26 cellular contexts compared by ENCODE assay signal in the genomic region with DNA sequence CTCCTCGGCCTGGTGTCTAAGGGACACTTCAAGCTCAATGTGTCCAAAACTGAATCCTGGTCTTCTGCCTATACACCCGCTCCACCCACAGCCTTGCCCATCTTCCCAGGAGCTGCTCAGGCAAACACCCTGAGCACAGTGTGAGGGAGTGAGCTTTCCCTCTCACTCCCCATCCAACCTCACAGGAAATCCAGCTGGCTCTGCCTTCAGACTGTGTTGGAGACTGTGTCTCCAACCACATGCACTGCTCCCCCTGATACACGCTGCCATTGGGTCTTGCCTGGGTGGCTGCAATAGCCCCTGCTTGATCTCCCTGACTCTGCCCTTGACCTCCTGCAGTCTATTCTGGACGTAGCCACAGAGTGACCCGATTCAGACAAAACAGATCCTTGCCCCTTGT.
"Had no signal": no experiment of that assay in that cellular context is flagged by ENCODE, and none has a peak within 500 bp of the region (broad histone marks: within the 10 kb centered on the region; RNA-seq: fewer than 3 reads in every experiment).

No MANE protein-coding gene starts in this region.

- DNase-seq: Kasumi-1; MM.1S; NCI-H1092 treated with DMSO at 0.1 percent for 48 hours; NCI-H1436; NCI-H187; NCI-H2029; NCI-H2081 treated with DMSO at 0.1 percent for 48 hours; NCI-H2171; NCI-H226; NCI-H446; NCI-H510A; NCI-H524 treated with DMSO at 0.1 percent for 48 hours; NCI-H69; NCI-H774; NK-92 treated with Interleukin-12 subunit alpha and Interleukin-12 subunit beta, amount 100 ng/mL, for 24 hours; PC-3; Peyer's patch; SIG-M5 had no signal

- H3K36me3 Mint-ChIP-seq: IgD-negative memory B cell had no signal

- H3K4me3 ChIP-seq: K562, Peyer's patch, SJSA1, SK-N-MC had no signal

- ATAC-seq: K562, PC-3, Right ventricle myocardium inferior had no signal

- H3K4me2 ChIP-seq: KMS-11 had no signal

- H3K36me3 ChIP-seq: Peyer's patch, SJSA1 had no signal

- H3K9me3 ChIP-seq: Peyer's patch, SJSA1 had no signal

- H3K4me1 ChIP-seq: Peyer's patch, SJSA1 had no signal

- FAIRE-seq: HTR-8/SVneo, K562 had no signal

- H3K4me1 Mint-ChIP-seq: IgD-negative memory B cell had no signal

- H3K27me3 ChIP-seq: SJSA1 had no signal

- H3K9ac ChIP-seq: KMS-11 had no signal

- H3K27ac ChIP-seq: HL-60, KMS-11, Peyer's patch, SJSA1, SK-N-MC had no signal
